8 cellular contexts compared by ENCODE assay signal in genomic region chr18:9575558-9575957, GRCh38. TPM values are rescaled to one million over a fixed set of nuclear protein-coding genes. Genes with fewer than 3 reads are reported as not detected.
DNase-seq lines count a peak whose midpoint lies in the region; ATAC-seq and TF ChIP-seq lines count a peak whose summit lies in the region.

No MANE protein-coding gene starts in this region.

- peak overlapping the region; percentile 6 for H3K27ac Mint-ChIP-seq in T-helper 17 cell
- H3K27ac Mint-ChIP-seq in natural killer cell treated with Interleukin-12 subunit alpha and Interleukin-12 subunit beta and Interleukin-15 and Interleukin-18, amount 100 ng/mL, for 72 hours: peak overlapping the region; percentile 15 to 47

- H3K4me3 ChIP-seq in Karpas-422 (ENCODE audit: low read length): no peak overlapping the region

- no peaks in the 10 kb centered on the region for H3K27me3 ChIP-seq in Karpas-422 (ENCODE audit: low read length)

- no peak overlapping the region for H3K9ac ChIP-seq in Karpas-422 (ENCODE audit: low read length)

- peaks cover 20% of the 10 kb centered on the region; the same call in 1 of the 2 replicates for H3K36me3 ChIP-seq in Karpas-422 (ENCODE audit: insufficient read depth, low read length)

- peak; percentile 95 for TF ChIP-seq CTCF in LNCAP (IDR thresholded peaks at IDR 0.05)

- H3K4me3 Mint-ChIP-seq in T-helper 17 cell: no peak overlapping the region
- no peak overlapping the region for H3K4me3 Mint-ChIP-seq in natural killer cell treated with Interleukin-12 subunit alpha and Interleukin-12 subunit beta and Interleukin-15 and Interleukin-18, amount 100 ng/mL, for 72 hours

- H3K27me3 Mint-ChIP-seq in T-helper 17 cell: no peaks in the 10 kb centered on the region
- H3K27me3 Mint-ChIP-seq in natural killer cell treated with Interleukin-12 subunit alpha and Interleukin-12 subunit beta and Interleukin-15 and Interleukin-18, amount 100 ng/mL, for 72 hours: no peaks in the 10 kb centered on the region

- no peak overlapping the region for H2AFZ ChIP-seq in Karpas-422 (ENCODE audit: low read length)

- H3K4me1 ChIP-seq in Karpas-422 (ENCODE audit: low read length): no peaks in the 10 kb centered on the region

- no peak overlapping the region for H3K4me2 ChIP-seq in Karpas-422 (ENCODE audit: low read depth, low read length, poor library complexity, severe bottlenecking)

- peaks cover 8% of the 10 kb centered on the region; the same call in 1 of the 2 replicates for H3K79me2 ChIP-seq in Karpas-422 (ENCODE audit: low read length)

- H4K20me1 ChIP-seq in Karpas-422 (ENCODE audit: insufficient read depth, low read depth, low read length): no peaks in the 10 kb centered on the region

- no peaks in the 10 kb centered on the region for H3K9me3 Mint-ChIP-seq in natural killer cell treated with Interleukin-12 subunit alpha and Interleukin-12 subunit beta and Interleukin-15 and Interleukin-18, amount 100 ng/mL, for 72 hours

- peaks cover 13% of the 10 kb centered on the region for H3K4me1 Mint-ChIP-seq in T-helper 17 cell
- peaks cover 0 to 9% of the 10 kb centered on the region in 2 donors for H3K4me1 Mint-ChIP-seq in natural killer cell treated with Interleukin-12 subunit alpha and Interleukin-12 subunit beta and Interleukin-15 and Interleukin-18, amount 100 ng/mL, for 72 hours (ENCODE audit: low read depth in 2 of 2)

- H3K36me3 Mint-ChIP-seq in T-helper 17 cell (ENCODE audit: low read depth): peaks cover 12% of the 10 kb centered on the region
- peaks cover 19% of the 10 kb centered on the region for H3K36me3 Mint-ChIP-seq in natural killer cell treated with Interleukin-12 subunit alpha and Interleukin-12 subunit beta and Interleukin-15 and Interleukin-18, amount 100 ng/mL, for 72 hours

- H3K9me3 ChIP-seq in T-helper 17 cell (ENCODE audit: control insufficient read depth, low read length, poor library complexity, severe bottlenecking): no peaks in the 10 kb centered on the region
- no peaks in the 10 kb centered on the region for H3K9me3 ChIP-seq in Karpas-422 (ENCODE audit: low read length)

- ATAC-seq in Right ventricle myocardium inferior (peak; percentile 96), T-helper 17 cell (peak; percentile 47)
- peak; percentile 70 to 83 for ATAC-seq in natural killer cell treated with Interleukin-12 subunit alpha and Interleukin-12 subunit beta and Interleukin-15 and Interleukin-18, amount 100 ng/mL, for 72 hours

- DNase-seq in Right ventricle myocardium inferior (ENCODE audit: missing footprints) (no peak), cardiac septum (ENCODE audit: low spot score) (no peak), T-helper 17 cell (no peak), fibroblast of peridontal ligament (ENCODE audit: extremely low read depth) (peak; percentile 99), Karpas-422 (no peak), SKM-1 (lab: John Stamatoyannopoulos, UW; ENCODE audit: unreplicated experiment) (no peak)
- peak; percentile 69 for DNase-seq in natural killer cell treated with Interleukin-12 subunit alpha and Interleukin-12 subunit beta and Interleukin-15 and Interleukin-18, amount 100 ng/mL, for 72 hours (ENCODE audit: low spot score)

- no peak overlapping the region for H3K27ac ChIP-seq in Karpas-422 (ENCODE audit: low read length)

- H3K9me2 ChIP-seq in Karpas-422 (replicated peaks; ENCODE audit: insufficient read depth, low read length): no peaks in the 10 kb centered on the region

- intact Hi-C loops in Right ventricle myocardium inferior (cut with DNase I): loop anchor here (5.0 to 10.0 kb wide), 3 partner anchors 97 to 949 kb away; partner anchors contain the start of gene NAPG
- intact Hi-C loops in cardiac septum (cut with DNase I): loop anchor here (5.0 to 10.0 kb wide), 2 partner anchors 197 to 379 kb away; no protein-coding TSS in a partner anchor

RNA-seq across cellular contexts. Expression of gene PPP4R1, which starts 38.8 kb away (rescaled TPM):
- total RNA-seq in Right ventricle myocardium inferior (62.5 TPM), cardiac septum (83.1 TPM), T-helper 17 cell (10 to 100 TPM; 54.1 to 65.5 TPM)
- total RNA-seq in natural killer cell treated with Interleukin-12 subunit alpha and Interleukin-12 subunit beta and Interleukin-15 and Interleukin-18, amount 100 ng/mL, for 72 hours: 10 to 100 TPM; 53.9 to 65.5 TPM
- total RNA-seq in Karpas-422 (2014; rRNA removed; shearing (Covaris generic); ENCODE audit: low replicate concordance): 28.7 and 52.7 TPM in 2 replicates

Comparison
In these comparisons a context has a peak if more than half of its experiments do, and no peak if none do; other contexts are left out.
1. DNase-seq: peak in fibroblast of peridontal ligament (single experiment) and natural killer cell treated with Interleukin-12 subunit alpha and Interleukin-12 subunit beta and Interleukin-15 and Interleukin-18, amount 100 ng/mL, for 72 hours (single experiment); none in Right ventricle myocardium inferior (single experiment), cardiac septum (single experiment), T-helper 17 cell (0 of 3), Karpas-422 (single experiment) and SKM-1 (single experiment).
2. Peak in every context shown above with its lines, with median percentiles within 50 percentile points of each other: ATAC-seq.